6 cellular contexts compared by ENCODE assay signal in genomic region chr2:204615456-204615855, GRCh38.
"Had no signal": no experiment of that assay in that cellular context is flagged by ENCODE, and none has a peak within 500 bp of the region (broad histone marks: within the 10 kb centered on the region; RNA-seq: fewer than 3 reads in every experiment).

No MANE protein-coding gene starts in this region.

- FAIRE-seq: HTR-8/SVneo, K562 had no signal

- H3K4me3 ChIP-seq: K562 had no signal

- ATAC-seq: K562 had no signal

- DNase-seq: IMR-90, KBM-7, KG1 had no signal

- H3K27ac ChIP-seq: HL-60 had no signal
